In genomic region chr2:148802448-148803220, GRCh38 we compare ENCODE assay signal across 23 cellular contexts.
"Had no signal": no experiment of that assay in that cellular context is flagged by ENCODE, and none has a peak within 500 bp of the region (broad histone marks: within the 10 kb centered on the region; RNA-seq: fewer than 3 reads in every experiment).

No MANE protein-coding gene starts in this region.

- ATAC-seq: activated T-cell treated with anti-CD3 and anti-CD28 coated beads, Interleukin-2, amount 50 U/mL, for 4 hours; gastrocnemius medialis; heart left ventricle; left lobe of liver; lower lobe of right lung; natural killer cell; stimulated activated naive B cell treated with anti-CD40 and anti-IgM and Interleukin-4, amounts not matched to agents 10 μg/mL and 1 μg/mL and 100 μg/mL, for 72 hours; T-helper 17 cell had no signal

- H3K4me3 ChIP-seq: gastrocnemius medialis, heart left ventricle, lower lobe of right lung, sigmoid colon, uterus had no signal

- H3K4me1 ChIP-seq: gastrocnemius medialis, heart left ventricle, lower lobe of right lung, sigmoid colon, uterus had no signal

- H3K36me3 ChIP-seq: gastrocnemius medialis, heart left ventricle, lower lobe of right lung, sigmoid colon, uterus had no signal

- H3K9me3 ChIP-seq: gastrocnemius medialis, lower lobe of right lung, uterus had no signal

- H3K27ac ChIP-seq: gastrocnemius medialis, heart left ventricle, lower lobe of right lung, sigmoid colon, uterus had no signal

- H3K27me3 ChIP-seq: gastrocnemius medialis, heart left ventricle, sigmoid colon, uterus had no signal

- DNase-seq: activated CD4-positive, alpha-beta T cell treated with anti-CD3 and anti-CD28 coated beads for 4 hours; activated CD4-positive, alpha-beta T cell treated with anti-CD3 and anti-CD28 coated beads, Interleukin-2, amount 50 U/mL, for 48 hours; activated CD4-positive, CD25-positive, alpha-beta regulatory T cell; activated CD8-positive, alpha-beta memory T cell treated with anti-CD3 and anti-CD28 coated beads, Interleukin-2, amount 50 U/mL, for 48 hours; activated naive CD4-positive, alpha-beta T cell treated with Interleukin-2 at 50 U/mL for 16 hours; activated naive CD8-positive, alpha-beta T cell treated with anti-CD3 and anti-CD28 coated beads for 36 hours; activated T-cell treated with anti-CD3 and anti-CD28 coated beads, Interleukin-2, amount 50 U/mL, for 4 hours; amniotic stem cell; cortex of kidney; gastrocnemius medialis; heart left ventricle; lower lobe of right lung; natural killer cell; retina; sigmoid colon; stimulated activated CD4-positive, alpha-beta T cell treated with anti-CD3 and anti-CD28 coated beads, Interleukin-2, amount 100 ng/mL, for 48 hours; stimulated activated CD8-positive, alpha-beta memory T cell treated with anti-CD3 and anti-CD28 coated beads, Interleukin-4, amount 100 ng/mL, for 48 hours; stimulated activated naive B cell treated with anti-CD40 and anti-IgM and Interleukin-4, amounts not matched to agents 10 μg/mL and 1 μg/mL and 100 μg/mL, for 72 hours; T-helper 17 cell; trophoblast cell; uterus had no signal

- FAIRE-seq: keratinocyte had no signal
